Comparison of ENCODE assay signal across 1 cellular context in the genomic region with DNA sequence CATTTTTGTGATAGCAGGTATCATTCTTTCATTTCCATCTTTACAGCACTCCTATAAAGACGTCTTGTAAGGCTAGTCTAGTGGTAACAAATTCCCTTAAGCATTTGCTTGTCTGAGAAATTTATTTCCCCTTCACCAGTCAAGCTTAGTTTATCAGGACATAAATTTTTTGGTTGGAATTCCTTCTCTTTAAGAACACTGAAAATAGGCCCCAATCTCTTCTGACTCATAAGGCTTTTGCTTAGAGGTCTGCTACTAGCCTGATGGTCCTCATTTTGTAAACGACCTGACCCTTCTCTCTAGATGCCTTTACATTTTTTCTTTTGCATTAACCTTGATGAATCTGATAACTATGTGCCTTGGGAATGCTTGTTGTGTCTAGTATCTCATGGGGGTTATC.
TF ChIP-seq lines count a peak whose summit lies in the region.

No MANE protein-coding gene starts in this region.

TF ChIP-seq in IMR-90, 13 proteins besides CTCF, POLR2A, EP300 and RAD21 (continued from another document):
- TF ChIP-seq, protein P1, sequence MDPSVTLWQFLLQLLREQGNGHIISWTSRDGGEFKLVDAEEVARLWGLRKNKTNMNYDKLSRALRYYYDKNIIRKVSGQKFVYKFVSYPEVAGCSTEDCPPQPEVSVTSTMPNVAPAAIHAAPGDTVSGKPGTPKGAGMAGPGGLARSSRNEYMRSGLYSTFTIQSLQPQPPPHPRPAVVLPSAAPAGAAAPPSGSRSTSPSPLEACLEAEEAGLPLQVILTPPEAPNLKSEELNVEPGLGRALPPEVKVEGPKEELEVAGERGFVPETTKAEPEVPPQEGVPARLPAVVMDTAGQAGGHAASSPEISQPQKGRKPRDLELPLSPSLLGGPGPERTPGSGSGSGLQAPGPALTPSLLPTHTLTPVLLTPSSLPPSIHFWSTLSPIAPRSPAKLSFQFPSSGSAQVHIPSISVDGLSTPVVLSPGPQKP (IDR thresholded peaks at IDR 0.05; ENCODE audit: borderline replicate concordance, low read depth, low read length), result no peak
- TF ChIP-seq RCOR1 (IDR thresholded peaks at IDR 0.05; ENCODE audit: insufficient replicate concordance, low read length) (no peak), SMC3 (IDR thresholded peaks at IDR 0.05; ENCODE audit: low read depth, low read length) (no peak), RFX5 (IDR thresholded peaks at IDR 0.05; ENCODE audit: low read depth, low read length) (no peak), MXI1 (IDR thresholded peaks at IDR 0.05; ENCODE audit: borderline replicate concordance, low read depth, low read length) (no peak), CEBPB (IDR thresholded peaks at IDR 0.05; ENCODE audit: low read depth, low read length) (no peak), MAZ (IDR thresholded peaks at IDR 0.05; ENCODE audit: borderline replicate concordance, low read depth, low read length) (no peak), NFE2L2 (IDR thresholded peaks at IDR 0.05; ENCODE audit: low read depth, low read length) (no peak)
- TF ChIP-seq, protein P2, sequence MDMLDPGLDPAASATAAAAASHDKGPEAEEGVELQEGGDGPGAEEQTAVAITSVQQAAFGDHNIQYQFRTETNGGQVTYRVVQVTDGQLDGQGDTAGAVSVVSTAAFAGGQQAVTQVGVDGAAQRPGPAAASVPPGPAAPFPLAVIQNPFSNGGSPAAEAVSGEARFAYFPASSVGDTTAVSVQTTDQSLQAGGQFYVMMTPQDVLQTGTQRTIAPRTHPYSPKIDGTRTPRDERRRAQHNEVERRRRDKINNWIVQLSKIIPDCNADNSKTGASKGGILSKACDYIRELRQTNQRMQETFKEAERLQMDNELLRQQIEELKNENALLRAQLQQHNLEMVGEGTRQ (IDR thresholded peaks at IDR 0.05; ENCODE audit: low read depth, low read length), result no peak
